In the genomic region with DNA sequence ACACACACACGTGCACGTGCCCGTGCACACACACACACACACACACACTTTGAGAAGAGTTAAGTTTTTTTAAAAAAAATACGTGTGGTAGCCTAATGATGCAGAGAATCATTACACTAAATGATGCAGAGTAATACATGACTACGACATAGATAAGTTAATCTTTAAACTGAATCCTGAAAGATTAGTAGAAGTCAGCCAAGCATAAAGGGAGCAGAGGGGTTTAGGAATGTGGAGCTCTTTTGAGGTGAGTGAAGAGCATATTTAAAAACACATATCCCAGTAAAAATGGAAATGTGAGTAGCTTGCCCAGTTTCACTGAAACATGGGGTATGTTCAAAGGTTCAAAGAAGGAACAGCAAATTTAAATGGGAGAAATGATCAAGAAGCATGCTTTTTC, we compare ENCODE assay signal across 14 cellular contexts.
DNase-seq lines count a peak whose midpoint lies in the region; ATAC-seq and TF ChIP-seq lines count a peak whose summit lies in the region.
"Had no signal": no experiment of that assay in that cellular context is flagged by ENCODE, and none has a peak within 500 bp of the region (broad histone marks: within the 10 kb centered on the region; RNA-seq: fewer than 3 reads in every experiment).

No MANE protein-coding gene starts in this region.

- DNase-seq in NCI-H524 treated with DMSO at 0.1 percent for 48 hours (lab: John Stamatoyannopoulos, UW) = peak; percentile 1
- no peak for DNase-seq in NCI-H524 (lab: John Stamatoyannopoulos, UW)
- DNase-seq in epithelial cell of proximal tubule (ENCODE audit: low read depth) = peak; percentile 63
- DNase-seq in left kidney (ENCODE audit: low read depth, low spot score) = peak; percentile 59
- DNase-seq in UCSD-AML1 (lab: John Stamatoyannopoulos, UW; ENCODE audit: unreplicated experiment) = no peak
- DNase-seq in activated CD4-positive, CD25-positive, alpha-beta regulatory T cell treated with anti-CD3 and anti-CD28 coated beads, Interleukin-2, amount 50 U/mL, for 72 hours = no peak
- DNase-seq: 8988T; Calu3; CD4-positive, CD25-positive, alpha-beta regulatory T cell; DND-41; GDM1 had no signal

- H3K4me3 ChIP-seq in epithelial cell of proximal tubule (ENCODE audit: low read depth, low read length) = no peak overlapping the region
- H3K4me3 ChIP-seq: BLaER1 treated with 17β-estradiol and CSF1 and Interleukin-3, amounts not matched to agents 10 nM and 100 nM; HAP-1 had no signal

- TF ChIP-seq CTCF in epithelial cell of proximal tubule (conservative IDR thresholded peaks at IDR 0.05; ENCODE audit: low read depth, low read length) = no peak

- no peak for ATAC-seq in HG03196 (IDR thresholded peaks at IDR 0.05; ENCODE audit: unreplicated experiment)

Comparison
In these comparisons a context has a peak if more than half of its experiments do, and no peak if none do; other contexts are left out.
1. DNase-seq: peak in NCI-H524 treated with DMSO at 0.1 percent for 48 hours (single experiment), epithelial cell of proximal tubule (single experiment) and left kidney (single experiment); none in NCI-H524 (0 of 2), UCSD-AML1 (single experiment) and activated CD4-positive, CD25-positive, alpha-beta regulatory T cell treated with anti-CD3 and anti-CD28 coated beads, Interleukin-2, amount 50 U/mL, for 72 hours (single experiment).